ENCODE assay signal across 29 cellular contexts in genomic region chr3:27293954-27294353, GRCh38.
DNase-seq lines count a peak whose midpoint lies in the region; ATAC-seq and TF ChIP-seq lines count a peak whose summit lies in the region.
"Had no signal": no experiment of that assay in that cellular context is flagged by ENCODE, and none has a peak within 500 bp of the region (broad histone marks: within the 10 kb centered on the region; RNA-seq: fewer than 3 reads in every experiment).

No MANE protein-coding gene starts in this region.

- H3K4me1 Mint-ChIP-seq in H9 (peaks cover 2 to 3% of the 10 kb centered on the region in 2 experiments; a peak in 3 of 4 replicates), WTC11 (peaks cover 8% of the 10 kb centered on the region), neural progenitor cell (no peaks in the 10 kb centered on the region)
- H3K4me1 Mint-ChIP-seq: activated naive CD8-positive, alpha-beta T cell treated with anti-CD3 and anti-CD28 coated beads, Interleukin-2, amount 50 U/mL, for 24 hours; naive thymus-derived CD8-positive, alpha-beta T cell had no signal

- H3K27ac ChIP-seq in H9 (ENCODE audit: insufficient read length, low read depth, low read length) (no peak overlapping the region), neural progenitor cell (no peak overlapping the region)
- H3K27ac ChIP-seq: breast epithelium, C4-2B, left ventricle myocardium inferior, ovary, right atrium auricular region had no signal

- H2AFZ ChIP-seq in H9 (ENCODE audit: low read length), result peak overlapping the region; percentile 50
- peak overlapping the region; percentile 30 for H2AFZ ChIP-seq in neural progenitor cell (replicated peaks)

- H3K36me3 ChIP-seq in neural progenitor cell, result no peaks in the 10 kb centered on the region
- H3K36me3 ChIP-seq: breast epithelium, ovary, right atrium auricular region, thoracic aorta had no signal

- no peak for TF ChIP-seq CTCF in H9 (conservative IDR thresholded peaks at IDR 0.05)
- TF ChIP-seq CTCF in WTC11 (IDR thresholded peaks at IDR 0.05), result no peak
- TF ChIP-seq CTCF in neural progenitor cell (IDR thresholded peaks at IDR 0.05), result no peak
- no peak for TF ChIP-seq CTCF in lower leg skin (IDR thresholded peaks at IDR 0.05)

- no CpG with 5 or more reads among the region's 2 CpGs for WGBS in H9 (ENCODE audit: extremely low coverage, insufficient read length, low lambda C conversion rate)
- 60 to 61% methylated on average over 2 of the region's 2 CpGs for WGBS in lower leg skin, 2 donors

- H3K27me3 ChIP-seq in H9 (ENCODE audit: insufficient read depth, low read length), result no peaks in the 10 kb centered on the region
- no peaks in the 10 kb centered on the region for H3K27me3 ChIP-seq in neural progenitor cell
- H3K27me3 ChIP-seq: breast epithelium, ovary, right atrium auricular region had no signal

- TF ChIP-seq POLR2A in lower leg skin (IDR thresholded peaks at IDR 0.05), result no peak

- H2BK15ac ChIP-seq in H9 (ENCODE audit: low read depth, low read length), result no peak overlapping the region

- H3T11ph ChIP-seq in H9 (ENCODE audit: low read length), result no peak overlapping the region

- no peak overlapping the region for H4K8ac ChIP-seq in H9 (replicated peaks; ENCODE audit: insufficient read length, low read depth, low read length)

- H3K4me2 ChIP-seq in H9 (ENCODE audit: insufficient read depth, insufficient read length, low read length) (no peak overlapping the region), neural progenitor cell (no peak overlapping the region)

- no peak overlapping the region for H4K91ac ChIP-seq in H9 (ENCODE audit: insufficient read length, low read depth, low read length)

- ATAC-seq in WTC11, result no peak
- ATAC-seq: activated naive CD8-positive, alpha-beta T cell treated with anti-CD3 and anti-CD28 coated beads, Interleukin-2, amount 50 U/mL, for 24 hours; naive thymus-derived CD8-positive, alpha-beta T cell; stimulated activated naive CD8-positive, alpha-beta T cell treated with anti-CD3 and anti-CD28 coated beads, Interleukin-15, Interleukin-2, amounts not matched to agents 100 U/mL and 50 U/mL, for 24 hours had no signal

- no peak overlapping the region for H2BK12ac ChIP-seq in H9 (ENCODE audit: insufficient read length, low read depth, low read length)

- no peaks in the 10 kb centered on the region for H3K9me3 ChIP-seq in H9 (ENCODE audit: control insufficient read depth, low read depth, low read length)
- H3K9me3 ChIP-seq in neural progenitor cell (ENCODE audit: low read depth), result no peaks in the 10 kb centered on the region
- H3K9me3 ChIP-seq: left ventricle myocardium inferior, ovary, right atrium auricular region had no signal

- POLR2A ChIA-PET in WTC11 (lab: Charles Lee), result no interaction called here

- no peak overlapping the region for H2AK5ac ChIP-seq in H9 (ENCODE audit: insufficient read length, low read length)

- no peaks in the 10 kb centered on the region for H3K79me1 ChIP-seq in H9 (ENCODE audit: insufficient read depth, low read depth, low read length, poor library complexity, severe bottlenecking)

- H3K79me2 ChIP-seq in H9 (ENCODE audit: insufficient read depth, low read length) (no peaks in the 10 kb centered on the region), neural progenitor cell (ENCODE audit: low read depth) (no peaks in the 10 kb centered on the region)

- no peaks in the 10 kb centered on the region for H3K23me2 ChIP-seq in H9 (ENCODE audit: insufficient read length, low read depth, low read length, poor library complexity, severe bottlenecking)

- H3K4me3 Mint-ChIP-seq in H9, result no peak overlapping the region
- H3K4me3 Mint-ChIP-seq in WTC11, result no peak overlapping the region
- H3K4me3 Mint-ChIP-seq in neural progenitor cell, result no peak overlapping the region
- H3K4me3 Mint-ChIP-seq: activated naive CD8-positive, alpha-beta T cell treated with anti-CD3 and anti-CD28 coated beads, Interleukin-2, amount 50 U/mL, for 24 hours; naive thymus-derived CD8-positive, alpha-beta T cell had no signal

- H3K9ac ChIP-seq in H9 (ENCODE audit: extremely low read depth, insufficient read length, low read length), result no peak overlapping the region
- H3K9ac ChIP-seq in neural progenitor cell, result no peak overlapping the region

- intact Hi-C loops in lower leg skin (cut with DNase I; ENCODE audit: low total_unique reads), result no loop called here

- H3K4me1 ChIP-seq in H9 (ENCODE audit: insufficient read depth, low read length) (no peaks in the 10 kb centered on the region), neural progenitor cell (no peaks in the 10 kb centered on the region)
- H3K4me1 ChIP-seq: breast epithelium, right atrium auricular region had no signal

- H3K9me3 Mint-ChIP-seq in H9 (peaks cover 8 to 9% of the 10 kb centered on the region in 2 experiments), WTC11 (peaks cover 10% of the 10 kb centered on the region), neural progenitor cell (peaks cover 8% of the 10 kb centered on the region)

- H3K27ac Mint-ChIP-seq in H9, result peak overlapping the region in 1 of 3 experiments; percentile 59; a peak in 1 of 7 replicates
- H3K27ac Mint-ChIP-seq in WTC11, result peak overlapping the region; percentile 18; the same call in 1 of the 2 replicates
- no peak overlapping the region for H3K27ac Mint-ChIP-seq in neural progenitor cell
- H3K27ac Mint-ChIP-seq: activated naive CD8-positive, alpha-beta T cell treated with anti-CD3 and anti-CD28 coated beads, Interleukin-2, amount 50 U/mL, for 24 hours; naive thymus-derived CD8-positive, alpha-beta T cell had no signal

- H2BK5ac ChIP-seq in H9 (ENCODE audit: insufficient read length, low read length), result no peak overlapping the region

- H3K27me3 Mint-ChIP-seq in H9 (ENCODE audit: low read depth) (no peaks in the 10 kb centered on the region), WTC11 (ENCODE audit: low read depth) (no peaks in the 10 kb centered on the region; the same call in 1 of the 2 replicates), neural progenitor cell (ENCODE audit: insufficient read depth, low read depth) (no peaks in the 10 kb centered on the region)
- H3K27me3 Mint-ChIP-seq: activated naive CD8-positive, alpha-beta T cell treated with anti-CD3 and anti-CD28 coated beads, Interleukin-2, amount 50 U/mL, for 24 hours had no signal

- no peak overlapping the region for H3K4ac ChIP-seq in H9 (ENCODE audit: low read depth, low read length)

- no peak overlapping the region for H2BK120ac ChIP-seq in H9 (ENCODE audit: low read depth, low read length, poor library complexity, severe bottlenecking)

- H4K5ac ChIP-seq in H9 (ENCODE audit: insufficient read length, low read depth, low read length), result no peak overlapping the region

- H3K14ac ChIP-seq in H9 (ENCODE audit: insufficient read depth, low read length), result no peak overlapping the region

- H3K4me3 ChIP-seq in neural progenitor cell, result no peak overlapping the region
- H3K4me3 ChIP-seq in lower leg skin (ENCODE audit: low read depth, poor library complexity, severe bottlenecking), result no peak overlapping the region
- H3K4me3 ChIP-seq: breast epithelium, left ventricle myocardium inferior, ovary, right atrium auricular region, thoracic aorta had no signal

- no peak overlapping the region for H3K18ac ChIP-seq in H9 (ENCODE audit: insufficient read length, low read depth, low read length)

- no peak overlapping the region for H2BK20ac ChIP-seq in H9 (ENCODE audit: low read depth, low read length, poor library complexity, severe bottlenecking)

- no peaks in the 10 kb centered on the region for H4K20me1 ChIP-seq in H9 (ENCODE audit: control insufficient read depth, insufficient read depth, insufficient read length)
- no peaks in the 10 kb centered on the region for H4K20me1 ChIP-seq in neural progenitor cell (ENCODE audit: low read depth)

- H3K56ac ChIP-seq in H9 (ENCODE audit: insufficient read length, low read depth, low read length), result no peak overlapping the region

- no peak overlapping the region for H3K23ac ChIP-seq in H9 (ENCODE audit: insufficient read length, low read depth, low read length)

- H3K36me3 Mint-ChIP-seq in H9 (ENCODE audit: insufficient read depth in 1 of 3, low read depth in 3 of 3), result peaks cover 7 to 8% (median 8%) of the 10 kb centered on the region in 3 experiments; a peak in 4 of 7 replicates
- H3K36me3 Mint-ChIP-seq in WTC11, result peaks cover 9% of the 10 kb centered on the region
- H3K36me3 Mint-ChIP-seq in neural progenitor cell, result peaks cover 7% of the 10 kb centered on the region

- no peak for DNase-seq in H9
- no peak for DNase-seq in WTC11 (ENCODE audit: low spot score)
- peak; percentile 50 for DNase-seq in fibroblast of gingiva (ENCODE audit: low read depth)
- no peak for DNase-seq in neural progenitor cell (ENCODE audit: low spot score)
- no peak for DNase-seq in iPS-NIHi11 (ENCODE audit: low spot score)
- DNase-seq in retina, result no peak
- DNase-seq in lower leg skin (ENCODE audit: low spot score in 2 of 2), result no peak
- DNase-seq in SHP77 treated with DMSO at 0.1 percent for 48 hours (lab: John Stamatoyannopoulos, UW), result no peak
- DNase-seq: activated CD4-positive, alpha-beta T cell treated with anti-CD3 and anti-CD28 coated beads for 1 hour; activated gamma-delta T cell; activated naive CD8-positive, alpha-beta T cell treated with anti-CD3 and anti-CD28 coated beads, Interleukin-2, amount 50 U/mL, for 24 hours; activated T-cell treated with anti-CD3 and anti-CD28 coated beads, Interleukin-2, amount 50 U/mL, for 1 hour; dermis blood vessel endothelial cell; EL; left ventricle myocardium inferior; midbrain; MM.1S; naive thymus-derived CD8-positive, alpha-beta T cell; NCI-H1417 treated with DMSO at 0.1 percent for 48 hours; NCI-H2081 treated with DMSO at 0.1 percent for 48 hours; NCI-H446; OCI-M1; ovary; Right ventricle myocardium superior; stimulated activated naive CD8-positive, alpha-beta T cell treated with anti-CD3 and anti-CD28 coated beads, Interleukin-15, Interleukin-2, amounts not matched to agents 100 U/mL and 50 U/mL, for 24 hours had no signal

- H3F3A ChIP-seq in neural progenitor cell (ENCODE audit: low read depth), result no peaks in the 10 kb centered on the region

- CTCF ChIA-PET in WTC11 (lab: Charles Lee), result interaction anchor here (0.9 to 1.3 kb wide), 2 partner anchors 40 to 65 kb away, joined by 3 to 6 read pairs; no protein-coding TSS in a partner anchor

TF ChIP-seq in WTC11, 78 proteins besides CTCF, POLR2A, EP300 and RAD21 (continues in another document):
- TF ChIP-seq ERG (CRISPR knock-in tag; IDR thresholded peaks at IDR 0.05) (no peak), MXD4 (CRISPR knock-in tag; IDR thresholded peaks at IDR 0.05; ENCODE audit: borderline replicate concordance) (no peak), TEAD1 (CRISPR knock-in tag; IDR thresholded peaks at IDR 0.05) (no peak), ESRRA (CRISPR knock-in tag; IDR thresholded peaks at IDR 0.05; ENCODE audit: borderline replicate concordance) (no peak)
